In the genomic region with DNA sequence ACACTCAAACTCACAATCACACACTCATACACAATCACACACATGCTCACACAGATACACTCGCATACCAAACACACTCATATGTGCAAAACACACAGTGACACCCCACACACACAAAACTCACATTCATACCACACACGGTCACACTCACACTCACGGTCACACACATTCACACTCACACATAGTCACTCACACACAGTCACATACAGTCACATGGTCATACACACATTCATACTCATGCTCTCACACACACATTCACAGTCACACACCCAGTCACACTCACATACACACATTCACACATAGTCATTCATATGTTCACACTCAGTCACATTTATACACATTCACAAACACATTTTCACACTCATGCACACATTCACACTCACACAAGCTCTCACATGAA, we compare ENCODE assay signal across 26 cellular contexts.
DNase-seq lines count a peak whose midpoint lies in the region; ATAC-seq, FAIRE-seq and TF ChIP-seq lines count a peak whose summit lies in the region.
"Had no signal": no experiment of that assay in that cellular context is flagged by ENCODE, and none has a peak within 500 bp of the region (broad histone marks: within the 10 kb centered on the region; RNA-seq: fewer than 3 reads in every experiment).

No MANE protein-coding gene starts in this region.

- no peak overlapping the region for H4K91ac ChIP-seq in H1 (replicated peaks; ENCODE audit: insufficient read length, low read length)

- no peaks in the 10 kb centered on the region for H3K4me1 ChIP-seq in HEK293 (ENCODE audit: control insufficient read depth, insufficient read depth, low read length)
- H3K4me1 ChIP-seq in GM12878 (ENCODE audit: control insufficient read depth, insufficient read depth, low read length): no peaks in the 10 kb centered on the region
- H3K4me1 ChIP-seq in H1 (replicated peaks in 1 of 4; ENCODE audit: control insufficient read depth in 3 of 4, insufficient read depth in 4 of 4, low read length in 3 of 4): no peaks in the 10 kb centered on the region
- H3K4me1 ChIP-seq in left lung: no peaks in the 10 kb centered on the region
- H3K4me1 ChIP-seq in suprapubic skin: no peaks in the 10 kb centered on the region
- H3K4me1 ChIP-seq: BE2C, BLaER1 had no signal

- H4K5ac ChIP-seq in H1 (ENCODE audit: insufficient read length, low read depth, low read length): no peak overlapping the region

- H3K9ac ChIP-seq in GM12878 (ENCODE audit: control insufficient read depth, insufficient read depth, low read length) (no peak overlapping the region), H1 (replicated peaks in 1 of 4; ENCODE audit: extremely low read depth in 1 of 4, low read depth in 3 of 4, low read length in 3 of 4) (no peak overlapping the region)
- H3K9ac ChIP-seq: BLaER1 had no signal

- RAD21 ChIA-PET in GM12878 (lab: Charles Lee; ENCODE audit: unreplicated experiment): no interaction called here

- H3K9me3 ChIP-seq in HEK293 (ENCODE audit: control insufficient read depth, insufficient read depth, low read depth, low read length) (no peaks in the 10 kb centered on the region), GM12878 (replicated peaks; ENCODE audit: control insufficient read depth, insufficient read depth, low read length) (no peaks in the 10 kb centered on the region), H1 (ENCODE audit: insufficient read depth in 2 of 2, low read depth in 1 of 2, low read length in 1 of 2) (peaks cover 0 to 4% of the 10 kb centered on the region in 2 experiments; a peak in 1 of 4 replicates), left lung (peaks cover 0 to 12% of the 10 kb centered on the region in 2 donors), suprapubic skin (no peaks in the 10 kb centered on the region)
- H3K9me3 ChIP-seq: BE2C had no signal

- H3K36me3 ChIP-seq in HEK293 (ENCODE audit: control insufficient read depth in 2 of 2, insufficient read depth in 1 of 2, low read length in 2 of 2) (no peaks in the 10 kb centered on the region), GM12878 (ENCODE audit: control insufficient read depth in 2 of 2, insufficient read depth in 2 of 2, low read length in 1 of 2) (no peaks in the 10 kb centered on the region), H1 (ENCODE audit: control insufficient read depth in 2 of 4, insufficient read depth in 4 of 4, low read length in 3 of 4) (no peaks in the 10 kb centered on the region), left lung (no peaks in the 10 kb centered on the region), suprapubic skin (no peaks in the 10 kb centered on the region)
- H3K36me3 ChIP-seq: BE2C, BLaER1 had no signal

- in situ Hi-C loops in GM12878 (cut with MboI): no loop called here

- TF ChIP-seq CTCF in HEK293 (tag by site-specific recombination; IDR thresholded peaks at IDR 0.05) (no peak), GM12878 (IDR thresholded peaks at IDR 0.05 in 2 of 3, conservative IDR thresholded peaks at IDR 0.05 in 1 of 3; ENCODE audit: control insufficient read depth in 2 of 3, extremely low read depth in 1 of 3, insufficient read depth in 1 of 3, low read depth in 3 of 3, low read length in 3 of 3) (no peak), H1 (IDR thresholded peaks at IDR 0.05; ENCODE audit: control extremely low read depth in 1 of 3, insufficient read depth in 1 of 3, low read depth in 1 of 3, low read length in 3 of 3) (no peak), left lung (IDR thresholded peaks at IDR 0.05) (no peak), suprapubic skin (IDR thresholded peaks at IDR 0.05) (no peak)

- H3K27ac ChIP-seq in HEK293 (ENCODE audit: extremely low read depth, low read depth, low read length) (no peak overlapping the region), GM12878 (ENCODE audit: control insufficient read depth, insufficient read depth) (no peak overlapping the region), H1 (ENCODE audit: low read depth, low read length) (no peak overlapping the region), left lung (no peak overlapping the region), suprapubic skin (no peak overlapping the region)
- H3K27ac ChIP-seq: BLaER1 had no signal

- H4K8ac ChIP-seq in H1 (ENCODE audit: extremely low read depth, insufficient read depth, low read length): no peak overlapping the region

- H3K27me3 ChIP-seq in GM12878 (replicated peaks in 1 of 2; ENCODE audit: control insufficient read depth in 2 of 2, insufficient read depth in 2 of 2, low read length in 1 of 2) (no peaks in the 10 kb centered on the region; a peak in 1 of 4 replicates), H1 (replicated peaks in 1 of 4; ENCODE audit: control insufficient read depth in 3 of 4, extremely low read depth in 1 of 4, insufficient read depth in 3 of 4, low read length in 3 of 4) (no peaks in the 10 kb centered on the region), left lung (no peaks in the 10 kb centered on the region), suprapubic skin (no peaks in the 10 kb centered on the region)
- H3K27me3 ChIP-seq: BLaER1 had no signal

- CTCF ChIA-PET in HEK293 (lab: Yijun Ruan, JAX): interaction anchor here (0.6 kb wide), 1 partner anchor 101 kb away, joined by 4 read pairs; no protein-coding TSS in a partner anchor
- CTCF ChIA-PET in GM12878 (lab: Yijun Ruan, JAX): no interaction called here
- CTCF ChIA-PET in H1 (lab: Charles Lee; ENCODE audit: partially characterized antibody): no interaction called here

- no peak overlapping the region for H2BK120ac ChIP-seq in H1 (replicated peaks; ENCODE audit: low read depth, low read length)

- intact Hi-C loops in GM12878 (cut with micrococcal nuclease; ENCODE audit: unreplicated experiment): no loop called here
- intact Hi-C loops in left lung (cut with DNase I): no loop called here

- SMC1A ChIA-PET in GM12878 (lab: Charles Lee; ENCODE audit: uncharacterized antibody, unreplicated experiment): no interaction called here

- peaks cover 7% of the 10 kb centered on the region; the same call in 1 of the 2 replicates for H3K23me2 ChIP-seq in H1 (ENCODE audit: low read depth, low read length)

- H2AFZ ChIP-seq in GM12878 (ENCODE audit: control insufficient read depth, low read depth, low read length) (no peak overlapping the region), H1 (ENCODE audit: low read length) (no peak overlapping the region)

- H2BK12ac ChIP-seq in H1 (ENCODE audit: low read depth, low read length): no peak overlapping the region

- no peak overlapping the region for H3K4ac ChIP-seq in H1 (replicated peaks; ENCODE audit: insufficient read length, low read depth, low read length)

- TF ChIP-seq EP300 in GM12878 (IDR thresholded peaks at IDR 0.05; ENCODE audit: borderline replicate concordance in 1 of 2, control insufficient read depth in 1 of 2, low read depth in 2 of 2, low read length in 2 of 2): no peak
- no peak for TF ChIP-seq EP300 in H1 (IDR thresholded peaks at IDR 0.05; ENCODE audit: borderline replicate concordance in 1 of 2, low read depth in 2 of 2, low read length in 2 of 2)
- no peak for TF ChIP-seq EP300 in suprapubic skin (IDR thresholded peaks at IDR 0.05)

- TF ChIP-seq RAD21 in GM12878 (IDR thresholded peaks at IDR 0.05; ENCODE audit: insufficient read depth, low read depth, low read length) (no peak), H1 (IDR thresholded peaks at IDR 0.05 in 1 of 2, conservative IDR thresholded peaks at IDR 0.05 in 1 of 2; ENCODE audit: low read depth in 2 of 2, low read length in 2 of 2) (no peak)

- no peak for DNase-seq in GM12891 (ENCODE audit: insufficient read length, low spot score)
- no peak for DNase-seq in GM12878 (ENCODE audit: low read depth, low spot score)
- no peak for DNase-seq in H1 (ENCODE audit: low read depth in 1 of 2, low spot score in 2 of 2)
- DNase-seq in left lung: no peak
- no peak for DNase-seq in NCI-H2196 (lab: John Stamatoyannopoulos, UW; ENCODE audit: unreplicated experiment)
- DNase-seq in suprapubic skin (ENCODE audit: low spot score in 2 of 2): no peak
- DNase-seq: 8988T; ACHN; BE2C; C1 segment of cervical spinal cord; CD4-positive, alpha-beta memory T cell; CD4-positive, CD25-positive, alpha-beta regulatory T cell; CD8-positive, alpha-beta memory T cell; COR-L47; DMS 273 treated with DMSO at 0.1 percent for 48 hours; DMS153; DMS53; DMS79; DND-41; EL; GDM1 had no signal

- no peak overlapping the region for H3K4me3 ChIP-seq in HEK293 (ENCODE audit: low read depth, low read length)
- H3K4me3 ChIP-seq in GM12878: no peak overlapping the region
- H3K4me3 ChIP-seq in H1 (ENCODE audit: extremely low read depth in 1 of 4, insufficient read depth in 2 of 4, low read depth in 3 of 4, low read length in 4 of 4): no peak overlapping the region
- H3K4me3 ChIP-seq in left lung: no peak overlapping the region
- H3K4me3 ChIP-seq in suprapubic skin: no peak overlapping the region
- H3K4me3 ChIP-seq: BLaER1 had no signal

- H3K14ac ChIP-seq in H1 (ENCODE audit: insufficient read length): no peak overlapping the region

- H3K79me2 ChIP-seq in GM12878 (ENCODE audit: control insufficient read depth, insufficient read depth, low read length) (no peaks in the 10 kb centered on the region), H1 (ENCODE audit: control insufficient read depth in 1 of 2, insufficient read depth in 2 of 2, low read length in 2 of 2) (no peaks in the 10 kb centered on the region)

- no peak for TF ChIP-seq POLR2A in GM12891 (IDR thresholded peaks at IDR 0.05; ENCODE audit: low read depth, low read length)
- TF ChIP-seq POLR2A in GM12878 (IDR thresholded peaks at IDR 0.05; ENCODE audit: low read depth, low read length): no peak
- no peak for TF ChIP-seq POLR2A in H1 (IDR thresholded peaks at IDR 0.05; ENCODE audit: control extremely low read depth in 1 of 2, low read depth in 2 of 2, low read length in 2 of 2)
- TF ChIP-seq POLR2A in suprapubic skin (IDR thresholded peaks at IDR 0.05): no peak

- ATAC-seq in GM12878 (no peak), HG03378 (IDR thresholded peaks at IDR 0.05; ENCODE audit: unreplicated experiment) (no peak), left lung (no peak)

- peak overlapping the region; percentile 35; the same call in 1 of the 2 replicates for H2BK5ac ChIP-seq in H1 (ENCODE audit: low read depth, low read length)

- no peak overlapping the region for H3K18ac ChIP-seq in H1 (ENCODE audit: extremely low read depth, low read length)

- FAIRE-seq in GM12891 (lab: Jason Lieb, UNC): peak; percentile 70
- FAIRE-seq in GM12878 (lab: Jason Lieb, UNC): no peak
- FAIRE-seq in H1 (lab: Jason Lieb, UNC): no peak
- FAIRE-seq: A204.1, GM19239 had no signal

- no peak overlapping the region for H2BK15ac ChIP-seq in H1 (ENCODE audit: low read length)

- H3K56ac ChIP-seq in H1 (replicated peaks; ENCODE audit: insufficient read length, low read depth, low read length): peak overlapping the region; percentile 37

- 0 out of 2 replicates have a peak overlapping the region, but pooled peaks have one; percentile 28 for H2AK5ac ChIP-seq in H1 (ENCODE audit: low read depth, low read length)

- POLR2A ChIA-PET in HEK293 (lab: Yijun Ruan, JAX) (no interaction called here), GM12878 (lab: Charles Lee) (no interaction called here), H1 (lab: Charles Lee; ENCODE audit: partially characterized antibody) (no interaction called here)

- BruUV-seq in GM12878 (replicated peaks; lab: Mats Ljungman, UMichigan): no TSS peak

- H3K79me1 ChIP-seq in H1 (ENCODE audit: low read depth, low read length): no peaks in the 10 kb centered on the region

- H4K20me1 ChIP-seq in GM12878 (ENCODE audit: control insufficient read depth, insufficient read depth) (no peaks in the 10 kb centered on the region), H1 (replicated peaks in 1 of 2; ENCODE audit: control insufficient read depth in 1 of 2, insufficient read depth in 2 of 2, low read length in 2 of 2) (no peaks in the 10 kb centered on the region)
- H4K20me1 ChIP-seq: BLaER1 had no signal

- H3K4me2 ChIP-seq in GM12878 (ENCODE audit: control insufficient read depth, insufficient read depth): no peak overlapping the region
- H3K4me2 ChIP-seq in H1 (ENCODE audit: insufficient read depth in 1 of 2, low read depth in 2 of 2, low read length in 2 of 2): no peak overlapping the region
- H3K4me2 ChIP-seq: BLaER1 had no signal

- no peak overlapping the region for H3K23ac ChIP-seq in H1 (ENCODE audit: insufficient read length)

- H2BK20ac ChIP-seq in H1 (ENCODE audit: low read length): no peak overlapping the region

- WGBS in GM12878 (ENCODE audit: insufficient coverage, insufficient replicate concordance, low lambda C conversion rate, missing lambda C conversion rate): 63% methylated on average over 3 of the region's 3 CpGs
- WGBS in H1 (ENCODE audit: extremely low coverage in 1 of 2, insufficient coverage in 1 of 2, insufficient read length in 1 of 2, insufficient replicate concordance in 2 of 2, low coverage in 1 of 2, low lambda C conversion rate in 2 of 2, missing lambda C conversion rate in 1 of 2), 2 experiments: 90 to 100% methylated on average over 1 to 3 of the region's 3 CpGs
- 98% methylated on average over 3 of the region's 3 CpGs for WGBS in suprapubic skin
